Comparison of ENCODE assay signal across 8 cellular contexts in genomic region chr14:24605435-24606190, GRCh38. TPM values are rescaled to one million over a fixed set of nuclear protein-coding genes. Genes with fewer than 3 reads are reported as not detected.
DNase-seq lines count a peak whose midpoint lies in the region; ATAC-seq and TF ChIP-seq lines count a peak whose summit lies in the region.

No MANE protein-coding gene starts in this region.

- H3K27ac ChIP-seq in DOHH2 (ENCODE audit: low read depth, low read length) (no peak overlapping the region), lung (ENCODE audit: low read depth in 1 of 2, low read length in 1 of 2) (no peak overlapping the region)

- no peaks in the 10 kb centered on the region for H3K79me2 ChIP-seq in DOHH2 (ENCODE audit: control insufficient read depth, low read length)

- no peaks in the 10 kb centered on the region for H3K9me2 ChIP-seq in DOHH2 (replicated peaks; ENCODE audit: control insufficient read depth, low read length)

- ATAC-seq in GM19467 (IDR thresholded peaks at IDR 0.05; ENCODE audit: unreplicated experiment) (peak; percentile 86), HG03558 (IDR thresholded peaks at IDR 0.05; ENCODE audit: extremely low read depth, unreplicated experiment) (peak; percentile 66), lung (ENCODE audit: insufficient read depth, low FRiP score) (no peak)
- ATAC-seq in stimulated activated naive B cell treated with anti-CD40 and anti-IgM and Interleukin-4, amounts not matched to agents 10 μg/mL and 1 μg/mL and 100 μg/mL, for 72 hours (replicated peaks): peak; percentile 92 to 93

- H3K4me3 ChIP-seq in DOHH2 (ENCODE audit: low read length) (no peak overlapping the region), lung (no peak overlapping the region)

- TF ChIP-seq CTCF in DOHH2 (IDR thresholded peaks at IDR 0.05; ENCODE audit: low read depth, low read length, poor library complexity, severe bottlenecking) (peak; percentile 85), lung (IDR thresholded peaks at IDR 0.05; ENCODE audit: control extremely low read depth, extremely low read depth) (peak; percentile 48)

- H3K27ac Mint-ChIP-seq in stimulated activated naive B cell treated with anti-CD40 and anti-IgM and Interleukin-4, amounts not matched to agents 10 μg/mL and 1 μg/mL and 100 μg/mL, for 72 hours: peak overlapping the region; percentile 84

- no peaks in the 10 kb centered on the region for H3K36me3 Mint-ChIP-seq in stimulated activated naive B cell treated with anti-CD40 and anti-IgM and Interleukin-4, amounts not matched to agents 10 μg/mL and 1 μg/mL and 100 μg/mL, for 72 hours

- H3K27me3 ChIP-seq in DOHH2 (ENCODE audit: control insufficient read depth, low read length) (no peaks in the 10 kb centered on the region; the same call in 1 of the 2 replicates), lung (ENCODE audit: control insufficient read depth, insufficient read depth) (no peaks in the 10 kb centered on the region)

- H3K9me3 Mint-ChIP-seq in stimulated activated naive B cell treated with anti-CD40 and anti-IgM and Interleukin-4, amounts not matched to agents 10 μg/mL and 1 μg/mL and 100 μg/mL, for 72 hours: no peaks in the 10 kb centered on the region

- no peaks in the 10 kb centered on the region for H3K4me1 ChIP-seq in DOHH2 (ENCODE audit: control insufficient read depth, low read length)
- H3K4me1 ChIP-seq in lung (ENCODE audit: control insufficient read depth in 2 of 2, insufficient read depth in 2 of 2, low read length in 2 of 2): no peaks in the 10 kb centered on the region

- 61 to 79% methylated on average over 3 of the region's 3 CpGs for WGBS in lung, 2 donors

- H3K4me1 Mint-ChIP-seq in stimulated activated naive B cell treated with anti-CD40 and anti-IgM and Interleukin-4, amounts not matched to agents 10 μg/mL and 1 μg/mL and 100 μg/mL, for 72 hours: peaks cover 22 to 43% of the 10 kb centered on the region in 2 donors

- no peaks in the 10 kb centered on the region for H4K20me1 ChIP-seq in DOHH2 (ENCODE audit: control insufficient read depth, insufficient read depth, low read depth, low read length)

- H3K4me2 ChIP-seq in DOHH2 (ENCODE audit: low read length): no peak overlapping the region

- no peaks in the 10 kb centered on the region for H3F3A ChIP-seq in DOHH2 (ENCODE audit: control insufficient read depth, insufficient read depth)

- H3K27me3 Mint-ChIP-seq in stimulated activated naive B cell treated with anti-CD40 and anti-IgM and Interleukin-4, amounts not matched to agents 10 μg/mL and 1 μg/mL and 100 μg/mL, for 72 hours: peaks cover 8 to 16% of the 10 kb centered on the region in 2 donors

- DNase-seq in T-helper 9 cell (peak; percentile 46), astrocyte of the hippocampus (ENCODE audit: low read depth, low spot score) (peak; percentile 4), lung (ENCODE audit: low spot score) (peak; percentile 40), NCI-H187 treated with DMSO at 0.1 percent for 48 hours (lab: John Stamatoyannopoulos, UW) (no peak)
- DNase-seq in stimulated activated naive B cell treated with anti-CD40 and anti-IgM and Interleukin-4, amounts not matched to agents 10 μg/mL and 1 μg/mL and 100 μg/mL, for 72 hours: peak; percentile 56

- no peak overlapping the region for H3K4me3 Mint-ChIP-seq in stimulated activated naive B cell treated with anti-CD40 and anti-IgM and Interleukin-4, amounts not matched to agents 10 μg/mL and 1 μg/mL and 100 μg/mL, for 72 hours

- no peaks in the 10 kb centered on the region for H3K9me3 ChIP-seq in DOHH2 (ENCODE audit: control insufficient read depth, insufficient read depth, low read length)
- no peaks in the 10 kb centered on the region for H3K9me3 ChIP-seq in lung (ENCODE audit: control insufficient read depth in 2 of 2, insufficient read depth in 1 of 2, low read length in 1 of 2)

- H3K36me3 ChIP-seq in DOHH2 (ENCODE audit: control insufficient read depth, low read length) (no peaks in the 10 kb centered on the region), lung (ENCODE audit: control insufficient read depth in 2 of 2, insufficient read depth in 2 of 2, low read length in 2 of 2) (no peaks in the 10 kb centered on the region)

RNA-seq across cellular contexts. Expression of gene GZMH, which starts 3.9 kb away (rescaled TPM):
- 1 to 10 TPM in 1 of 2 donors, not detected in 1; 1.2 TPM for total RNA-seq in lung
- polyA plus RNA-seq in lung: 1 to 10 TPM; 2.9 to 3.1 TPM

RNA-seq across cellular contexts. Expression of gene GZMB, which starts 28.4 kb away (rescaled TPM):
- total RNA-seq in lung: 1 to 10 TPM; 2.2 to 5.1 TPM
- 10 to 100 TPM in 1 of 2 donors, 1 to 10 TPM in 1; 6.0 to 15.7 TPM for polyA plus RNA-seq in lung

RNA-seq across cellular contexts. Expression of gene CTSG, which starts 29.6 kb away (rescaled TPM):
- 1 to 10 TPM in 1 of 2 donors, under 1 TPM in 1; 0.55 to 9.6 TPM for total RNA-seq in lung
- polyA plus RNA-seq in lung: 1 to 10 TPM in 1 of 2 donors, under 1 TPM in 1; 0.65 to 6.3 TPM
